14 cellular contexts compared by ENCODE assay signal in the genomic region with DNA sequence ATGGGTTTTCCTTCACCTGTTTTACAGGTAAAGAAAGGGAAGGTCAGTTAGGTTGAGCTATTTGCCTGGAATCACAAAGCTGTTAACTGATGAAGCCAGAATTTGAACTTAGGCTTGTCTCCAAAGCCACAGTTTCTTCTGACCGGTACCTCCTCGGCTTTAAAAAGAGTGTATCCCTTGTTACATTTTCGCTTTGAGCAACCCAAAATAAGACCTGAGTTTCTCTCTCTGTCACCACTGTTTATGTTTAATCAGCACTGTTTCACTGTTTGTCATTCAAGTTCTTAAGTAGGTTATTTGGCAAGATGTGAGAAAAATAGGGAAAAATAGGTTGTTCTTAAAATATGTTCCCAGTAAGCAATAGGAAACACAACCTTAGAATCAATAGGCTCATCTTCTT.
DNase-seq lines count a peak whose midpoint lies in the region; ATAC-seq and TF ChIP-seq lines count a peak whose summit lies in the region.
"Had no signal": no experiment of that assay in that cellular context is flagged by ENCODE, and none has a peak within 500 bp of the region (broad histone marks: within the 10 kb centered on the region; RNA-seq: fewer than 3 reads in every experiment).

No MANE protein-coding gene starts in this region.

- no peak for DNase-seq in activated T-cell treated with anti-CD3 and anti-CD28 coated beads, Interleukin-2, amount 50 U/mL, for 1 hour
- no peak for DNase-seq in CD4-positive, alpha-beta T cell
- DNase-seq in NCI-H345 (lab: John Stamatoyannopoulos, UW) (no peak), MV-4-11 (lab: John Stamatoyannopoulos, UW) (no peak)
- DNase-seq: activated effector memory CD4-positive, alpha-beta T cell treated with anti-CD3 and anti-CD28 coated beads, Interleukin-2, amount 50 U/mL, for 16 hours; AML-193; NCI-H146; PC-3 had no signal

- no peak overlapping the region for H3K4me2 ChIP-seq in neural cell (ENCODE audit: low read length)

- intact Hi-C loops in CD4-positive, alpha-beta T cell (cut with DNase I, micrococcal nuclease) = no loop called here

- H3F3A ChIP-seq in neural cell (ENCODE audit: insufficient read depth, low read length, poor library complexity, severe bottlenecking) = peaks cover 8% of the 10 kb centered on the region

- no peaks in the 10 kb centered on the region for H3K27me3 ChIP-seq in neural cell (ENCODE audit: insufficient read depth, low read depth, low read length)
- no peaks in the 10 kb centered on the region for H3K27me3 ChIP-seq in CD4-positive, alpha-beta T cell (ENCODE audit: control insufficient read depth, insufficient read depth, low read length)
- H3K27me3 ChIP-seq: esophagus muscularis mucosa, suprapubic skin had no signal

- no peaks in the 10 kb centered on the region for H3K4me1 Mint-ChIP-seq in CD4-positive, alpha-beta T cell (ENCODE audit: low read depth)

- peaks cover 14% of the 10 kb centered on the region for H3K27me3 Mint-ChIP-seq in CD4-positive, alpha-beta T cell

- H3K36me3 ChIP-seq in neural cell (ENCODE audit: insufficient read depth, low read length) = peaks cover 54% of the 10 kb centered on the region
- H3K36me3 ChIP-seq: esophagus muscularis mucosa, suprapubic skin had no signal

- H3K27ac ChIP-seq in neural cell (ENCODE audit: low read length) = no peak overlapping the region
- H3K27ac ChIP-seq in CD4-positive, alpha-beta T cell (ENCODE audit: low read depth, low read length) = no peak overlapping the region
- H3K27ac ChIP-seq: esophagus muscularis mucosa, suprapubic skin had no signal

- no peaks in the 10 kb centered on the region for H3K9me3 ChIP-seq in neural cell (ENCODE audit: low read length)
- H3K9me3 ChIP-seq in CD4-positive, alpha-beta T cell (ENCODE audit: control insufficient read depth, low read length) = no peaks in the 10 kb centered on the region
- H3K9me3 ChIP-seq: esophagus muscularis mucosa, suprapubic skin had no signal

- POLR2A ChIA-PET in CD4-positive, alpha-beta T cell (lab: Charles Lee) = no interaction called here

- no peak for TF ChIP-seq CTCF in neural cell (IDR thresholded peaks at IDR 0.05; ENCODE audit: poor library complexity, severe bottlenecking)
- TF ChIP-seq CTCF in CD4-positive, alpha-beta T cell (IDR thresholded peaks at IDR 0.05) = no peak

- H3K4me3 ChIP-seq in neural cell (ENCODE audit: low read length) = peak overlapping the region; percentile 2
- H3K4me3 ChIP-seq: esophagus muscularis mucosa, suprapubic skin had no signal

- no peaks in the 10 kb centered on the region for H3K36me3 Mint-ChIP-seq in CD4-positive, alpha-beta T cell (ENCODE audit: low read depth)

- H3K9me2 ChIP-seq in neural cell (ENCODE audit: insufficient read depth, low read length) = no peaks in the 10 kb centered on the region

- H3K79me2 ChIP-seq in neural cell (replicated peaks; ENCODE audit: insufficient read depth, low read length) = peaks cover 92% of the 10 kb centered on the region

- H3K27ac Mint-ChIP-seq in CD4-positive, alpha-beta T cell = no peak overlapping the region

- no peak for TF ChIP-seq RAD21 in neural cell (conservative IDR thresholded peaks at IDR 0.05)

- no peak for TF ChIP-seq EP300 in neural cell (conservative IDR thresholded peaks at IDR 0.05; ENCODE audit: poor library complexity, severe bottlenecking)

- no peak overlapping the region for H2AFZ ChIP-seq in neural cell (ENCODE audit: low read depth, low read length)

- no peak overlapping the region for H3K4me3 Mint-ChIP-seq in CD4-positive, alpha-beta T cell

- H3K9ac ChIP-seq in neural cell (ENCODE audit: low read length) = no peak overlapping the region

- H4K20me1 ChIP-seq in neural cell (ENCODE audit: insufficient read depth) = peaks cover 96% of the 10 kb centered on the region

- CTCF ChIA-PET in CD4-positive, alpha-beta T cell (lab: Charles Lee) = no interaction called here

- H3K9me3 Mint-ChIP-seq in CD4-positive, alpha-beta T cell = no peaks in the 10 kb centered on the region

- ATAC-seq in GM18870 (IDR thresholded peaks at IDR 0.05; ENCODE audit: unreplicated experiment) (peak; percentile 85), GM21423 (IDR thresholded peaks at IDR 0.05; ENCODE audit: unreplicated experiment) (peak; percentile 73), HG03066 (IDR thresholded peaks at IDR 0.05; ENCODE audit: low read depth, unreplicated experiment) (peak; percentile 80)
- ATAC-seq in CD4-positive, alpha-beta T cell (ENCODE audit: poor library complexity) = no peak
- ATAC-seq: PC-3 had no signal

TF ChIP-seq in neural cell, 6 proteins besides CTCF, POLR2A, EP300 and RAD21:
- TF ChIP-seq SMC3 (conservative IDR thresholded peaks at IDR 0.05; ENCODE audit: poor library complexity) = no peak
